In genomic region chr13:22487932-22488331, GRCh38 we compare ENCODE assay signal across 21 cellular contexts.
A peak's percentile ranks its signal among the peaks of the same experiment; 100 is the strongest.
DNase-seq lines count a peak whose midpoint lies in the region; TF ChIP-seq lines count a peak whose summit lies in the region.
"Had no signal": no experiment of that assay in that cellular context is flagged by ENCODE, and none has a peak within 500 bp of the region (broad histone marks: within the 10 kb centered on the region; RNA-seq: fewer than 3 reads in every experiment).

No MANE protein-coding gene starts in this region.

- POLR2A ChIA-PET in HEK293 (lab: Yijun Ruan, JAX) = no interaction called here

- H3K27ac ChIP-seq in HEK293 (ENCODE audit: extremely low read depth, low read depth, low read length) = no peak overlapping the region
- H3K27ac ChIP-seq: A549, HL-60, KMS-11, SJCRH30 had no signal

- TF ChIP-seq CTCF in HEK293 (tag by site-specific recombination; IDR thresholded peaks at IDR 0.05) (no peak), fibroblast of villous mesenchyme (IDR thresholded peaks at IDR 0.05; ENCODE audit: insufficient read depth, low read depth, low read length) (no peak)

- DNase-seq in amniotic epithelial cell (ENCODE audit: low read depth) (peak; percentile 86), fibroblast of villous mesenchyme (ENCODE audit: low read depth) (peak; percentile 76), renal cortical epithelial cell (ENCODE audit: low read depth) (peak; percentile 4), DMS79 treated with DMSO at 0.1 percent for 48 hours (lab: John Stamatoyannopoulos, UW) (no peak), GM19240 (ENCODE audit: insufficient read length, low spot score) (no peak), HuH-7 (ENCODE audit: low spot score) (no peak), ureter (ENCODE audit: low spot score) (no peak)
- DNase-seq: Caco-2; CD4-positive, CD25-positive, alpha-beta regulatory T cell; H7; HFFc6; NCI-H1694; NCI-H2081; NCI-H446 treated with DMSO at 0.1 percent for 48 hours; NCI-H526 treated with DMSO at 0.1 percent for 48 hours; OCI-M1; SJCRH30 had no signal

- H3K9me3 ChIP-seq in HEK293 (ENCODE audit: control insufficient read depth, insufficient read depth, low read depth, low read length) = no peaks in the 10 kb centered on the region
- H3K9me3 ChIP-seq: A549, Caco-2, SJCRH30 had no signal

- H3K36me3 ChIP-seq in HEK293 (ENCODE audit: control insufficient read depth in 2 of 2, insufficient read depth in 1 of 2, low read length in 2 of 2) = no peaks in the 10 kb centered on the region
- H3K36me3 ChIP-seq: SJCRH30 had no signal

- H3K4me3 ChIP-seq in HEK293 (ENCODE audit: low read depth, low read length) (no peak overlapping the region), fibroblast of villous mesenchyme (ENCODE audit: low read depth, low read length) (no peak overlapping the region)
- H3K4me3 ChIP-seq: A549, SJCRH30 had no signal

- H3K4me1 ChIP-seq in HEK293 (ENCODE audit: control insufficient read depth, insufficient read depth, low read length) = no peaks in the 10 kb centered on the region
- H3K4me1 ChIP-seq: A549, Caco-2, SJCRH30 had no signal

- CTCF ChIA-PET in HEK293 (lab: Yijun Ruan, JAX) = no interaction called here

TF ChIP-seq in HEK293, 187 proteins besides CTCF, POLR2A, EP300 and RAD21:
- TF ChIP-seq GLIS1 (tag by site-specific recombination; IDR thresholded peaks at IDR 0.05) (no peak), ZNF510 (tag by site-specific recombination; IDR thresholded peaks at IDR 0.05; ENCODE audit: insufficient replicate concordance) (no peak), ZBTB20 (tag by site-specific recombination; IDR thresholded peaks at IDR 0.05) (0 out of 2 replicates have a peak, but pooled peaks have one; percentile 27)

Comparison
In these comparisons a context has a peak if more than half of its experiments do, and no peak if none do; other contexts are left out.
1. DNase-seq: peak in amniotic epithelial cell (single experiment), fibroblast of villous mesenchyme (single experiment) and renal cortical epithelial cell (single experiment); none in DMS79 treated with DMSO at 0.1 percent for 48 hours (single experiment), GM19240 (single experiment), HuH-7 (single experiment) and ureter (single experiment).